In the genomic region with DNA sequence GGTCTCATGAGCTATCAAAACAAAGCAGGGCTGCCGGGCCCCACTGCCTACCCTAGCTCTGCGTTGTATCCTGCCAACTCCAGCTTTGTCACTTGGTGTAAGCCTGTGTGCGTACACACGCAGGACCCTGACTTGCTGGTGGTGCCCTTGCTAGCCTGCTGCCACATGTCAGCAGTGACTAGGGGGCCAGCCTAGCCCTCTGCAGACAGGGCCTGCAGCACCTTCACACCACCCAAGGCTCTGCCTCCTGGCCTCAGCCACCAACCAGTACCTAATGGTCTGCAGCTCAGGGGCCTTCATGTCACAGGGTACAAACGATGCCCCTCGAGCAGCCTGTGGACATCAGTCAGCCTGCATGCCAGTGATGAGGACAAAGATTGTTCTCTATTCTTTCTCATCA, we compare ENCODE assay signal across 16 cellular contexts. TPM values are rescaled to one million over a fixed set of nuclear protein-coding genes. Genes with fewer than 3 reads are reported as not detected.
DNase-seq lines count a peak whose midpoint lies in the region; ATAC-seq, FAIRE-seq and TF ChIP-seq lines count a peak whose summit lies in the region.
"Had no signal": no experiment of that assay in that cellular context is flagged by ENCODE, and none has a peak within 500 bp of the region (broad histone marks: within the 10 kb centered on the region; RNA-seq: fewer than 3 reads in every experiment).

No MANE protein-coding gene starts in this region.

- CTCF ChIA-PET in activated CD8-positive, alpha-beta T cell treated with anti-CD3 and anti-CD28 coated beads for 36 hours (lab: Charles Lee), result interaction anchor here (0.6 to 2.2 kb wide), 11 partner anchors 11 to 253 kb away, joined by 3 to 10 read pairs (median 5); a partner anchor contains a TSS
- CTCF ChIA-PET in HEK293T (lab: Yijun Ruan, JAX), result interaction anchor here (1.0 kb wide), 1 partner anchor 37 kb away, joined by 3 read pairs; no protein-coding TSS in a partner anchor

- no peaks in the 10 kb centered on the region for H3K36me3 Mint-ChIP-seq in activated naive CD8-positive, alpha-beta T cell
- peaks cover 4% of the 10 kb centered on the region for H3K36me3 Mint-ChIP-seq in activated naive CD8-positive, alpha-beta T cell treated with anti-CD3 and anti-CD28 coated beads for 36 hours
- no peaks in the 10 kb centered on the region for H3K36me3 Mint-ChIP-seq in activated CD8-positive, alpha-beta T cell treated with anti-CD3 and anti-CD28 coated beads for 36 hours (ENCODE audit: low read depth)

- H3K9me3 Mint-ChIP-seq in activated naive CD8-positive, alpha-beta T cell (ENCODE audit: low read depth), result no peaks in the 10 kb centered on the region
- no peaks in the 10 kb centered on the region for H3K9me3 Mint-ChIP-seq in activated naive CD8-positive, alpha-beta T cell treated with anti-CD3 and anti-CD28 coated beads for 36 hours
- no peaks in the 10 kb centered on the region for H3K9me3 Mint-ChIP-seq in activated CD8-positive, alpha-beta T cell treated with anti-CD3 and anti-CD28 coated beads for 36 hours
- no peaks in the 10 kb centered on the region for H3K9me3 Mint-ChIP-seq in stimulated activated naive CD8-positive, alpha-beta T cell treated with anti-CD3 and anti-CD28 coated beads, Interleukin-15, amount 100 ng/mL, for 72 hours
- H3K9me3 Mint-ChIP-seq: WTC11 had no signal

- peaks cover 13 to 22% of the 10 kb centered on the region in 2 donors for H3K4me1 ChIP-seq in kidney (ENCODE audit: control insufficient read depth in 1 of 2, insufficient read depth in 1 of 2, low read depth in 1 of 2, low read length in 2 of 2)

- H3K9ac ChIP-seq in kidney (ENCODE audit: low read length in 2 of 2), result no peak overlapping the region

- intact Hi-C loops in activated CD8-positive, alpha-beta T cell treated with anti-CD3 and anti-CD28 coated beads for 36 hours (cut with micrococcal nuclease), result no loop called here
- intact Hi-C loops in kidney (cut with DNase I), result no loop called here

- TF ChIP-seq CTCF in activated CD8-positive, alpha-beta T cell treated with anti-CD3 and anti-CD28 coated beads for 36 hours (IDR thresholded peaks at IDR 0.05), result no peak
- no peak for TF ChIP-seq CTCF in kidney (IDR thresholded peaks at IDR 0.05; ENCODE audit: borderline replicate concordance, extremely low read depth, insufficient read depth)

- peaks cover 27% of the 10 kb centered on the region for H3K4me1 Mint-ChIP-seq in activated naive CD8-positive, alpha-beta T cell (ENCODE audit: low read depth)
- peaks cover 24% of the 10 kb centered on the region for H3K4me1 Mint-ChIP-seq in activated naive CD8-positive, alpha-beta T cell treated with anti-CD3 and anti-CD28 coated beads for 36 hours
- H3K4me1 Mint-ChIP-seq in activated CD8-positive, alpha-beta T cell treated with anti-CD3 and anti-CD28 coated beads for 36 hours (ENCODE audit: low read depth), result peaks cover 28% of the 10 kb centered on the region
- H3K4me1 Mint-ChIP-seq in stimulated activated naive CD8-positive, alpha-beta T cell treated with anti-CD3 and anti-CD28 coated beads, Interleukin-15, amount 100 ng/mL, for 72 hours, result peaks cover 36% of the 10 kb centered on the region
- H3K4me1 Mint-ChIP-seq: WTC11 had no signal

- DNase-seq in activated naive CD8-positive, alpha-beta T cell treated with anti-CD3 and anti-CD28 coated beads for 36 hours, result no peak
- DNase-seq in activated CD8-positive, alpha-beta T cell treated with anti-CD3 and anti-CD28 coated beads for 36 hours, result peak; percentile 33
- DNase-seq in kidney (peak; percentile 52), HEK293T (ENCODE audit: extremely low spot score) (no peak), NCI-H82 (lab: John Stamatoyannopoulos, UW) (no peak)
- DNase-seq in stimulated activated naive CD8-positive, alpha-beta T cell treated with anti-CD3 and anti-CD28 coated beads, Interleukin-15, amount 100 ng/mL, for 72 hours, result peak in 1 of 2 donors; percentile 21
- DNase-seq in activated naive CD4-positive, alpha-beta T cell treated with anti-CD3 and anti-CD28 coated beads, Interleukin-2, amount 50 U/mL, for 16 hours, result no peak
- DNase-seq: COR-L47, gastrocnemius medialis, Karpas-422, NCI-H1417, NCI-H2171 had no signal

- H3K9me3 ChIP-seq in kidney (ENCODE audit: control insufficient read depth in 1 of 2, low read length in 2 of 2), result no peaks in the 10 kb centered on the region
- H3K9me3 ChIP-seq: gastrocnemius medialis had no signal

- no peak overlapping the region for H3K27ac Mint-ChIP-seq in activated naive CD8-positive, alpha-beta T cell
- H3K27ac Mint-ChIP-seq in activated naive CD8-positive, alpha-beta T cell treated with anti-CD3 and anti-CD28 coated beads for 36 hours, result no peak overlapping the region
- H3K27ac Mint-ChIP-seq in activated CD8-positive, alpha-beta T cell treated with anti-CD3 and anti-CD28 coated beads for 36 hours, result peak overlapping the region; percentile 75
- H3K27ac Mint-ChIP-seq in stimulated activated naive CD8-positive, alpha-beta T cell treated with anti-CD3 and anti-CD28 coated beads, Interleukin-15, amount 100 ng/mL, for 72 hours, result peak overlapping the region; percentile 77

- no peak overlapping the region for H3K27ac ChIP-seq in kidney (ENCODE audit: low read depth in 2 of 2, low read length in 2 of 2)
- H3K27ac ChIP-seq: gastrocnemius medialis had no signal

- ATAC-seq in activated CD8-positive, alpha-beta T cell treated with anti-CD3 and anti-CD28 coated beads for 36 hours, result peak; percentile 30
- ATAC-seq in stimulated activated naive CD8-positive, alpha-beta T cell treated with anti-CD3 and anti-CD28 coated beads, Interleukin-15, amount 100 ng/mL, for 72 hours, result peak; percentile 44
- ATAC-seq: gastrocnemius medialis, WTC11 had no signal

- FAIRE-seq in kidney (lab: Jason Lieb, UNC), result no peak
- FAIRE-seq: RCC 7860 had no signal

- no peak overlapping the region for H3K4me3 ChIP-seq in kidney (ENCODE audit: low read length in 2 of 2)
- H3K4me3 ChIP-seq: gastrocnemius medialis, lung had no signal

- H3K4me3 Mint-ChIP-seq in activated naive CD8-positive, alpha-beta T cell, result peak overlapping the region; percentile 9
- no peak overlapping the region for H3K4me3 Mint-ChIP-seq in activated naive CD8-positive, alpha-beta T cell treated with anti-CD3 and anti-CD28 coated beads for 36 hours
- H3K4me3 Mint-ChIP-seq in activated CD8-positive, alpha-beta T cell treated with anti-CD3 and anti-CD28 coated beads for 36 hours, result no peak overlapping the region
- H3K4me3 Mint-ChIP-seq in stimulated activated naive CD8-positive, alpha-beta T cell treated with anti-CD3 and anti-CD28 coated beads, Interleukin-15, amount 100 ng/mL, for 72 hours, result peak overlapping the region; percentile 49 to 58
- H3K4me3 Mint-ChIP-seq: WTC11 had no signal

- no peaks in the 10 kb centered on the region for H3K36me3 ChIP-seq in kidney (ENCODE audit: control insufficient read depth in 1 of 2, insufficient read depth in 2 of 2, low read length in 2 of 2)
- H3K36me3 ChIP-seq: gastrocnemius medialis had no signal

- POLR2A ChIA-PET in activated CD8-positive, alpha-beta T cell treated with anti-CD3 and anti-CD28 coated beads for 36 hours (lab: Charles Lee), result interaction anchor here (1.0 to 2.3 kb wide), 4 partner anchors 30 to 113 kb away, joined by 3 to 10 read pairs (median 5); a partner anchor contains a TSS
- POLR2A ChIA-PET in HEK293T (lab: Yijun Ruan, JAX), result interaction anchor here (1.0 kb wide), 1 partner anchor 36 kb away, joined by 3 read pairs; no protein-coding TSS in a partner anchor

- no peaks in the 10 kb centered on the region for H3K27me3 Mint-ChIP-seq in activated naive CD8-positive, alpha-beta T cell
- no peaks in the 10 kb centered on the region for H3K27me3 Mint-ChIP-seq in activated naive CD8-positive, alpha-beta T cell treated with anti-CD3 and anti-CD28 coated beads for 36 hours
- H3K27me3 Mint-ChIP-seq in activated CD8-positive, alpha-beta T cell treated with anti-CD3 and anti-CD28 coated beads for 36 hours, result no peaks in the 10 kb centered on the region
- H3K27me3 Mint-ChIP-seq in stimulated activated naive CD8-positive, alpha-beta T cell treated with anti-CD3 and anti-CD28 coated beads, Interleukin-15, amount 100 ng/mL, for 72 hours, result no peaks in the 10 kb centered on the region

TF ChIP-seq in HEK293T, 16 proteins besides CTCF, POLR2A, EP300 and RAD21:
- TF ChIP-seq ARNT (IDR thresholded peaks at IDR 0.05), result no peak
- no peak for TF ChIP-seq CTBP1 (IDR thresholded peaks at IDR 0.05; ENCODE audit: borderline replicate concordance)
- no peak for TF ChIP-seq HDGF (IDR thresholded peaks at IDR 0.05; ENCODE audit: borderline replicate concordance)

RNA-seq across cellular contexts. Expression of a gene that starts 30.1 kb away (rescaled TPM):
- 10 to 100 TPM; 21.7 to 22.0 TPM for total RNA-seq in activated naive CD8-positive, alpha-beta T cell treated with anti-CD3 and anti-CD28 coated beads for 36 hours
- total RNA-seq in activated CD8-positive, alpha-beta T cell treated with anti-CD3 and anti-CD28 coated beads for 36 hours, result 10 to 100 TPM; 19.6 to 21.6 TPM
- 19.8 TPM for total RNA-seq in kidney
- polyA plus RNA-seq in kidney (ENCODE audit: insufficient read depth, low read depth, low replicate concordance), result 10.1 TPM

Comparison
In these comparisons a context has a peak if more than half of its experiments do, and no peak if none do; other contexts are left out.
1. H3K4me3 Mint-ChIP-seq: peak in activated naive CD8-positive, alpha-beta T cell (single experiment) and stimulated activated naive CD8-positive, alpha-beta T cell treated with anti-CD3 and anti-CD28 coated beads, Interleukin-15, amount 100 ng/mL, for 72 hours (2 of 2); none in activated naive CD8-positive, alpha-beta T cell treated with anti-CD3 and anti-CD28 coated beads for 36 hours (single experiment) and activated CD8-positive, alpha-beta T cell treated with anti-CD3 and anti-CD28 coated beads for 36 hours (single experiment).
2. H3K27ac Mint-ChIP-seq: peak in activated CD8-positive, alpha-beta T cell treated with anti-CD3 and anti-CD28 coated beads for 36 hours (single experiment) and stimulated activated naive CD8-positive, alpha-beta T cell treated with anti-CD3 and anti-CD28 coated beads, Interleukin-15, amount 100 ng/mL, for 72 hours (2 of 2); none in activated naive CD8-positive, alpha-beta T cell (single experiment) and activated naive CD8-positive, alpha-beta T cell treated with anti-CD3 and anti-CD28 coated beads for 36 hours (single experiment).
3. DNase-seq: peak in activated CD8-positive, alpha-beta T cell treated with anti-CD3 and anti-CD28 coated beads for 36 hours (single experiment) and kidney (single experiment); none in activated naive CD8-positive, alpha-beta T cell treated with anti-CD3 and anti-CD28 coated beads for 36 hours (single experiment), HEK293T (single experiment), NCI-H82 (single experiment) and activated naive CD4-positive, alpha-beta T cell treated with anti-CD3 and anti-CD28 coated beads, Interleukin-2, amount 50 U/mL, for 16 hours (single experiment).